ENCODE assay signal across 20 cellular contexts in genomic region chr5:154589511-154589910, GRCh38.
A peak's percentile ranks its signal among the peaks of the same experiment; 100 is the strongest.
DNase-seq lines count a peak whose midpoint lies in the region; ATAC-seq, FAIRE-seq and TF ChIP-seq lines count a peak whose summit lies in the region.
"Had no signal": no experiment of that assay in that cellular context is flagged by ENCODE, and none has a peak within 500 bp of the region (broad histone marks: within the 10 kb centered on the region; RNA-seq: fewer than 3 reads in every experiment).

No MANE protein-coding gene starts in this region.

- H3K4me3 ChIP-seq in lower lobe of right lung (no peak overlapping the region), upper lobe of left lung (no peak overlapping the region), small intestine (ENCODE audit: low read depth in 1 of 2, low read length in 2 of 2) (no peak overlapping the region)
- H3K4me3 ChIP-seq: A549 had no signal

- intact Hi-C loops in lower lobe of right lung (cut with DNase I) = no loop called here

- ATAC-seq in lower lobe of right lung = peak in 1 of 2 donors; percentile 0
- no peak for ATAC-seq in upper lobe of left lung (ENCODE audit: low FRiP score in 2 of 2)
- ATAC-seq: A549 had no signal

- H3K4me1 ChIP-seq in lower lobe of right lung (no peaks in the 10 kb centered on the region), upper lobe of left lung (peaks cover 0 to 15% (median 8%) of the 10 kb centered on the region in 4 donors), small intestine (ENCODE audit: control insufficient read depth in 2 of 2, insufficient read depth in 1 of 2, low read depth in 1 of 2, low read length in 1 of 2) (no peaks in the 10 kb centered on the region)

- no peaks in the 10 kb centered on the region for H3K36me3 Mint-ChIP-seq in endothelial cell (ENCODE audit: low read depth, unreplicated experiment)
- H3K36me3 Mint-ChIP-seq: CD4-positive, alpha-beta memory T cell had no signal

- H3K27me3 ChIP-seq in lower lobe of right lung (ENCODE audit: low read depth) = no peaks in the 10 kb centered on the region
- H3K27me3 ChIP-seq in upper lobe of left lung = no peaks in the 10 kb centered on the region
- H3K27me3 ChIP-seq in small intestine (ENCODE audit: control insufficient read depth in 2 of 2, insufficient read depth in 2 of 2, low read length in 2 of 2) = no peaks in the 10 kb centered on the region

- POLR2A ChIA-PET in HEK293T (lab: Yijun Ruan, JAX) = no interaction called here

- no peak for DNase-seq in endothelial cell (ENCODE audit: low spot score)
- DNase-seq in lower lobe of right lung = no peak
- DNase-seq in upper lobe of left lung = no peak
- DNase-seq in DMS 273 (lab: John Stamatoyannopoulos, UW; ENCODE audit: unreplicated experiment) = no peak
- DNase-seq in HEK293T (ENCODE audit: extremely low spot score) = no peak
- DNase-seq in small intestine = no peak
- DNase-seq: 8988T; ACHN; C1 segment of cervical spinal cord; Calu3; CD4-positive, alpha-beta memory T cell; COR-L47; DMS153; DND-41; H7; HCEC 1CT had no signal

- no peak overlapping the region for H3K4me3 Mint-ChIP-seq in endothelial cell (ENCODE audit: unreplicated experiment)
- H3K4me3 Mint-ChIP-seq: CD4-positive, alpha-beta memory T cell had no signal

- TF ChIP-seq POLR2A in upper lobe of left lung (IDR thresholded peaks at IDR 0.05) = no peak

- TF ChIP-seq CTCF in endothelial cell (IDR thresholded peaks at IDR 0.05; ENCODE audit: unreplicated experiment) (no peak), lower lobe of right lung (IDR thresholded peaks at IDR 0.05) (no peak), upper lobe of left lung (IDR thresholded peaks at IDR 0.05) (no peak)

- H3K27me3 Mint-ChIP-seq in endothelial cell (ENCODE audit: unreplicated experiment) = peaks cover 4% of the 10 kb centered on the region

- peak overlapping the region; percentile 43 for H3K27ac ChIP-seq in lower lobe of right lung
- peak overlapping the region; percentile 27 to 64 (median 52) for H3K27ac ChIP-seq in upper lobe of left lung
- H3K27ac ChIP-seq in small intestine (ENCODE audit: low read depth in 1 of 2, low read length in 1 of 2) = no peak overlapping the region

- peaks cover 5% of the 10 kb centered on the region for H3K4me1 Mint-ChIP-seq in endothelial cell (ENCODE audit: unreplicated experiment)
- H3K4me1 Mint-ChIP-seq: CD4-positive, alpha-beta memory T cell had no signal

- CTCF ChIA-PET in HEK293T (lab: Yijun Ruan, JAX) = interaction anchor here (0.6 kb wide), 2 partner anchors 61 to 174 kb away, joined by 3 to 5 read pairs; no protein-coding TSS in a partner anchor

- FAIRE-seq in small intestine (lab: Jason Lieb, UNC) = no peak
- FAIRE-seq: A549, G401.6, GM12892, H1 had no signal

- 60 to 69% methylated on average over 4 of the region's 4 CpGs for WGBS in upper lobe of left lung, 2 donors
- WGBS in small intestine, 3 donors = 66 to 86% (median 73%) methylated on average over 4 of the region's 4 CpGs

- no peaks in the 10 kb centered on the region for H3K36me3 ChIP-seq in lower lobe of right lung
- H3K36me3 ChIP-seq in upper lobe of left lung = no peaks in the 10 kb centered on the region
- H3K36me3 ChIP-seq in small intestine (ENCODE audit: control insufficient read depth in 2 of 2, insufficient read depth in 2 of 2, low read length in 2 of 2) = no peaks in the 10 kb centered on the region

- no peaks in the 10 kb centered on the region for H3K9me3 ChIP-seq in lower lobe of right lung
- H3K9me3 ChIP-seq in upper lobe of left lung = no peaks in the 10 kb centered on the region
- H3K9me3 ChIP-seq in small intestine (ENCODE audit: control insufficient read depth, low read depth) = no peaks in the 10 kb centered on the region
- H3K9me3 ChIP-seq: A549 had no signal

- no peak for TF ChIP-seq EP300 in upper lobe of left lung (IDR thresholded peaks at IDR 0.05)

- H3K9me3 Mint-ChIP-seq in endothelial cell (ENCODE audit: unreplicated experiment) = no peaks in the 10 kb centered on the region
- H3K9me3 Mint-ChIP-seq: CD4-positive, alpha-beta memory T cell had no signal

- peak overlapping the region; percentile 38 for H3K27ac Mint-ChIP-seq in endothelial cell (ENCODE audit: unreplicated experiment)
- H3K27ac Mint-ChIP-seq: CD4-positive, alpha-beta memory T cell had no signal

TF ChIP-seq in HEK293T, 16 proteins besides CTCF, POLR2A, EP300 and RAD21:
- TF ChIP-seq HDGF (IDR thresholded peaks at IDR 0.05; ENCODE audit: borderline replicate concordance) = no peak
- no peak for TF ChIP-seq FOXK2 (IDR thresholded peaks at IDR 0.05)
- TF ChIP-seq SP1 (IDR thresholded peaks at IDR 0.05) = no peak
- TF ChIP-seq ARNT (IDR thresholded peaks at IDR 0.05) = no peak
- TF ChIP-seq ZNF384 (IDR thresholded peaks at IDR 0.05) = no peak
- no peak for TF ChIP-seq PKNOX1 (IDR thresholded peaks at IDR 0.05)
- no peak for TF ChIP-seq FOXM1 (IDR thresholded peaks at IDR 0.05; ENCODE audit: borderline replicate concordance)
- no peak for TF ChIP-seq FOXA1 (IDR thresholded peaks at IDR 0.05)
- TF ChIP-seq CTBP1 (IDR thresholded peaks at IDR 0.05; ENCODE audit: borderline replicate concordance) = no peak
- no peak for TF ChIP-seq LEF1 (IDR thresholded peaks at IDR 0.05; ENCODE audit: borderline replicate concordance)

Comparison
In these comparisons a context has a peak if more than half of its experiments do, and no peak if none do; other contexts are left out.
1. H3K27ac ChIP-seq: peak in lower lobe of right lung (single experiment) and upper lobe of left lung (4 of 4); none in small intestine (0 of 2).